ENCODE assay signal across 1 cellular context in the genomic region with DNA sequence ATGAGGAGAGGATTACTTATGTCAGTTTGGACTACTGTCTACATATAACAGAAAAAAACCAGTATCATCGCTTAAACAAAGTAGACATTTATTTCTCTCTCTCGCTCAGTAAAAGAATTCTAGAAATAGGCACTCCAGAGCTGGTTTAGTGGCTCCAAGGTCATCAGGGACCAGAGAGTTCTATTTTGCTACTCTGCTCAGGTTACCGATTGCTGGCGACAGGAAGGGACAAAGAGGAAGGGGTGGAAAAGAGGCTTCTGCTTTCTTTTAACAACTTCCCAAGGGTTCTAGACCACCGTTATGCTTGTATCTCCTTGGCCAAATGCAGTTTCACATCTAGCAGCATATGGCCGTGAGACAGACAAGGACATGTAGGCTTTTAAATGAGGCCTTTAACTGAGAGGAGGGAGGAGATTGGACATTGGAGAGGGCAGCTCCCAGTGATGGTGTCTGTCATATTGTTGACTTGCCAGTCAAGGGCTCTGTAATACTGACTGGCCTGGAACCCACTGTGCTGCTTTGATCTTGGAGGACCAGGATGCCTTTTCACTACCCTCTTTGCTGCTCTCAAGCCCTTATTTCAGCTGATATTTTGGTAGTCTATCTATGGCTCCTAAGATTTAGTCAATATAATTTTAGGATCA.
TF ChIP-seq lines count a peak whose summit lies in the region.

No MANE protein-coding gene starts in this region.

TF ChIP-seq in GM23338, 12 proteins besides CTCF, POLR2A, EP300 and RAD21 (continued from another document):
- TF ChIP-seq REST (IDR thresholded peaks at IDR 0.05; ENCODE audit: unreplicated experiment), result no peak
- no peak for TF ChIP-seq EZH2 (IDR thresholded peaks at IDR 0.05; ENCODE audit: low read depth, unreplicated experiment)
- no peak for TF ChIP-seq ETS1 (IDR thresholded peaks at IDR 0.05)
